ENCODE assay signal across 8 cellular contexts in the genomic region with DNA sequence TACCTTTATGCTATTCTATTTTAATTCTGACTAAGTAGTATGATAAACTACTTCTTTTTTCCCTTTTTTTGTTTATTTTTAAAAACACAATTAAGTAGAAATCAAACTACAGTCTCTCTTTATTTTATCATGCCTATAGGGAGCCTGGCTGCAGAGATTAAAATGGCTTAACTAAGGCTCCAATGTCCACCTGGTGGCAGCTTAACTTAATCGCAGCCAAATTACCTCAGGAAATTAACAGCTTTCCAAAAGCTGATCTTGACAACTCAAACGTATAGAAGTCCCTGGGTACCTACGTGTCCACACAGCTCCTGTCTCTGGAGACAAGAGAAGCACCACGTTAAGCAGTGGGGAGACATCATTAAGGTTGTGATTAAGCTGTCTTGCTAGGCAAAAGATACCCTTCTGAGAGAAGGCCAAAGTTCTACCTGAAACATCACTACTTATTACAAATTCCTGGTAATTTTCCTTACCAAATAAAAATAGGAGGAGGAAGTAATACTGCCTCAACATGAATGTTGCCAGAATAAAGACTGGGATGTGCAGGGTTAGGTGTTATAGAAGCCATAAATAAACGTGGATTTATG.
DNase-seq lines count a peak whose midpoint lies in the region; ATAC-seq, FAIRE-seq and TF ChIP-seq lines count a peak whose summit lies in the region.

No MANE protein-coding gene starts in this region.

- TF ChIP-seq EP300 in Ishikawa (IDR thresholded peaks at IDR 0.05; ENCODE audit: borderline replicate concordance): no peak

- H3K4me1 ChIP-seq in DOHH2 (ENCODE audit: control insufficient read depth, low read length) (no peaks in the 10 kb centered on the region), astrocyte (ENCODE audit: insufficient read depth, low read length) (no peaks in the 10 kb centered on the region), left lung (no peaks in the 10 kb centered on the region)

- TF ChIP-seq CTCF in DOHH2 (IDR thresholded peaks at IDR 0.05; ENCODE audit: low read depth, low read length, poor library complexity, severe bottlenecking) (peak; percentile 44), astrocyte (IDR thresholded peaks at IDR 0.05; ENCODE audit: insufficient read depth, low read depth, low read length) (peak; percentile 66), left lung (IDR thresholded peaks at IDR 0.05) (peak in 1 of 2 donors; percentile 9), CD14-positive monocyte (IDR thresholded peaks at IDR 0.05) (no peak)

- H3K36me3 Mint-ChIP-seq in astrocyte (ENCODE audit: low read depth, unreplicated experiment): no peaks in the 10 kb centered on the region
- H3K36me3 Mint-ChIP-seq in stimulated activated effector memory CD8-positive, alpha-beta T cell treated with anti-CD3 and anti-CD28 coated beads, Interleukin-12 subunit alpha, Interleukin-12 subunit beta, amount 100 ng/mL, for 72 hours: no peaks in the 10 kb centered on the region
- H3K36me3 Mint-ChIP-seq in CD14-positive monocyte: no peaks in the 10 kb centered on the region

- no peak overlapping the region for H3K9ac ChIP-seq in astrocyte (ENCODE audit: low read length)

- H3K4me3 Mint-ChIP-seq in astrocyte (ENCODE audit: unreplicated experiment) (no peak overlapping the region), CD14-positive monocyte (no peak overlapping the region)
- H3K4me3 Mint-ChIP-seq in stimulated activated effector memory CD8-positive, alpha-beta T cell treated with anti-CD3 and anti-CD28 coated beads, Interleukin-12 subunit alpha, Interleukin-12 subunit beta, amount 100 ng/mL, for 72 hours: no peak overlapping the region

- H3K27me3 ChIP-seq in DOHH2 (ENCODE audit: control insufficient read depth, low read length) (no peaks in the 10 kb centered on the region; the same call in 1 of the 2 replicates), astrocyte (ENCODE audit: insufficient read depth, low read length) (peaks cover 13% of the 10 kb centered on the region), left lung (no peaks in the 10 kb centered on the region)

- H3K36me3 ChIP-seq in DOHH2 (ENCODE audit: control insufficient read depth, low read length) (no peaks in the 10 kb centered on the region), astrocyte (ENCODE audit: insufficient read depth, low read length) (no peaks in the 10 kb centered on the region), left lung (no peaks in the 10 kb centered on the region)

- no peaks in the 10 kb centered on the region for H3K79me2 ChIP-seq in DOHH2 (ENCODE audit: control insufficient read depth, low read length)
- H3K79me2 ChIP-seq in astrocyte (ENCODE audit: insufficient read depth, low read length): no peaks in the 10 kb centered on the region

- H3K9me2 ChIP-seq in DOHH2 (replicated peaks; ENCODE audit: control insufficient read depth, low read length): no peaks in the 10 kb centered on the region

- no peak for ATAC-seq in left lung
- ATAC-seq in stimulated activated effector memory CD8-positive, alpha-beta T cell treated with anti-CD3 and anti-CD28 coated beads, Interleukin-12 subunit alpha, Interleukin-12 subunit beta, amount 100 ng/mL, for 72 hours: no peak

- DNase-seq in astrocyte (ENCODE audit: low read depth): peak; percentile 13
- DNase-seq in lung microvascular endothelial cell (ENCODE audit: low read depth in 2 of 2): peak; percentile 17 to 55
- no peak for DNase-seq in left lung
- no peak for DNase-seq in stimulated activated effector memory CD8-positive, alpha-beta T cell treated with anti-CD3 and anti-CD28 coated beads, Interleukin-12 subunit alpha, Interleukin-12 subunit beta, amount 100 ng/mL, for 72 hours (ENCODE audit: low spot score in 2 of 2)
- no peak for DNase-seq in anterior cingulate cortex (lab: John Stamatoyannopoulos, UW)
- DNase-seq in CD14-positive monocyte (ENCODE audit: low spot score): no peak

- no peak overlapping the region for H2AFZ ChIP-seq in astrocyte (ENCODE audit: low read depth, low read length)

- H4K20me1 ChIP-seq in DOHH2 (ENCODE audit: control insufficient read depth, insufficient read depth, low read depth, low read length) (no peaks in the 10 kb centered on the region), astrocyte (ENCODE audit: insufficient read depth, low read length) (no peaks in the 10 kb centered on the region)

- peak; percentile 32; the same call in 1 of the 2 replicates for TF ChIP-seq RAD21 in Ishikawa (IDR thresholded peaks at IDR 0.05; ENCODE audit: low read depth)

- H3K27ac Mint-ChIP-seq in astrocyte (ENCODE audit: unreplicated experiment): no peak overlapping the region
- H3K27ac Mint-ChIP-seq in stimulated activated effector memory CD8-positive, alpha-beta T cell treated with anti-CD3 and anti-CD28 coated beads, Interleukin-12 subunit alpha, Interleukin-12 subunit beta, amount 100 ng/mL, for 72 hours: no peak overlapping the region
- no peak overlapping the region for H3K27ac Mint-ChIP-seq in CD14-positive monocyte

- FAIRE-seq in astrocyte (lab: Jason Lieb, UNC): no peak

- H3K9me3 Mint-ChIP-seq in astrocyte (ENCODE audit: unreplicated experiment) (peaks cover 3% of the 10 kb centered on the region), CD14-positive monocyte (peaks cover 3 to 25% (median 8%) of the 10 kb centered on the region in 7 donors)
- H3K9me3 Mint-ChIP-seq in stimulated activated effector memory CD8-positive, alpha-beta T cell treated with anti-CD3 and anti-CD28 coated beads, Interleukin-12 subunit alpha, Interleukin-12 subunit beta, amount 100 ng/mL, for 72 hours: peaks cover 9% of the 10 kb centered on the region

- intact Hi-C loops in left lung (cut with DNase I): no loop called here
- intact Hi-C loops in CD14-positive monocyte (cut with micrococcal nuclease): no loop called here

- H3K9me3 ChIP-seq in DOHH2 (ENCODE audit: control insufficient read depth, insufficient read depth, low read length) (no peaks in the 10 kb centered on the region), astrocyte (ENCODE audit: insufficient read depth, low read depth, low read length) (peaks cover 3% of the 10 kb centered on the region), left lung (peaks cover 0 to 13% of the 10 kb centered on the region in 2 donors)

- no peak overlapping the region for H3K4me3 ChIP-seq in DOHH2 (ENCODE audit: low read length)
- no peak overlapping the region for H3K4me3 ChIP-seq in astrocyte (ENCODE audit: insufficient read depth, low read depth, low read length)
- no peak overlapping the region for H3K4me3 ChIP-seq in left lung

- no peaks in the 10 kb centered on the region for H3F3A ChIP-seq in DOHH2 (ENCODE audit: control insufficient read depth, insufficient read depth)

- no peak overlapping the region for H3K27ac ChIP-seq in DOHH2 (ENCODE audit: low read depth, low read length)
- H3K27ac ChIP-seq in astrocyte (ENCODE audit: low read depth, low read length): no peak overlapping the region
- no peak overlapping the region for H3K27ac ChIP-seq in left lung

- H3K27me3 Mint-ChIP-seq in astrocyte (ENCODE audit: low read depth, unreplicated experiment) (peaks cover 4% of the 10 kb centered on the region), CD14-positive monocyte (ENCODE audit: low read depth in 3 of 3) (peaks cover 0 to 5% (median 1%) of the 10 kb centered on the region in 3 donors)

- H3K4me2 ChIP-seq in DOHH2 (ENCODE audit: low read length) (no peak overlapping the region), astrocyte (ENCODE audit: low read length) (no peak overlapping the region)

- H3K4me1 Mint-ChIP-seq in astrocyte (ENCODE audit: low read depth, unreplicated experiment): no peaks in the 10 kb centered on the region
- H3K4me1 Mint-ChIP-seq in stimulated activated effector memory CD8-positive, alpha-beta T cell treated with anti-CD3 and anti-CD28 coated beads, Interleukin-12 subunit alpha, Interleukin-12 subunit beta, amount 100 ng/mL, for 72 hours: no peaks in the 10 kb centered on the region
- no peaks in the 10 kb centered on the region for H3K4me1 Mint-ChIP-seq in CD14-positive monocyte

TF ChIP-seq in Ishikawa, 13 proteins besides CTCF, POLR2A, EP300 and RAD21 (continues in another document):
- TF ChIP-seq CREB1 (IDR thresholded peaks at IDR 0.05; ENCODE audit: low read depth) (no peak), FOXM1 (IDR thresholded peaks at IDR 0.05; ENCODE audit: borderline replicate concordance, low read depth) (no peak), EGR1 (IDR thresholded peaks at IDR 0.05) (no peak), ZBTB7A (IDR thresholded peaks at IDR 0.05; ENCODE audit: low read depth) (no peak), CEBPB (IDR thresholded peaks at IDR 0.05) (no peak), REST (IDR thresholded peaks at IDR 0.05; ENCODE audit: low read depth) (no peak), TCF12 (IDR thresholded peaks at IDR 0.05; ENCODE audit: low read depth) (no peak), YY1 (IDR thresholded peaks at IDR 0.05; ENCODE audit: low read depth) (no peak)
- TF ChIP-seq, protein P1, sequence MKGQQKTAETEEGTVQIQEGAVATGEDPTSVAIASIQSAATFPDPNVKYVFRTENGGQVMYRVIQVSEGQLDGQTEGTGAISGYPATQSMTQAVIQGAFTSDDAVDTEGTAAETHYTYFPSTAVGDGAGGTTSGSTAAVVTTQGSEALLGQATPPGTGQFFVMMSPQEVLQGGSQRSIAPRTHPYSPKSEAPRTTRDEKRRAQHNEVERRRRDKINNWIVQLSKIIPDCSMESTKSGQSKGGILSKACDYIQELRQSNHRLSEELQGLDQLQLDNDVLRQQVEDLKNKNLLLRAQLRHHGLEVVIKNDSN (IDR thresholded peaks at IDR 0.05): no peak

Comparison
In these comparisons a context has a peak if more than half of its experiments do, and no peak if none do; other contexts are left out.
1. DNase-seq: peak in astrocyte (single experiment) and lung microvascular endothelial cell (2 of 2); none in left lung (0 of 2), stimulated activated effector memory CD8-positive, alpha-beta T cell treated with anti-CD3 and anti-CD28 coated beads, Interleukin-12 subunit alpha, Interleukin-12 subunit beta, amount 100 ng/mL, for 72 hours (0 of 2), anterior cingulate cortex (0 of 58) and CD14-positive monocyte (single experiment).